Comparison of ENCODE assay signal across 1 cellular context in the genomic region with DNA sequence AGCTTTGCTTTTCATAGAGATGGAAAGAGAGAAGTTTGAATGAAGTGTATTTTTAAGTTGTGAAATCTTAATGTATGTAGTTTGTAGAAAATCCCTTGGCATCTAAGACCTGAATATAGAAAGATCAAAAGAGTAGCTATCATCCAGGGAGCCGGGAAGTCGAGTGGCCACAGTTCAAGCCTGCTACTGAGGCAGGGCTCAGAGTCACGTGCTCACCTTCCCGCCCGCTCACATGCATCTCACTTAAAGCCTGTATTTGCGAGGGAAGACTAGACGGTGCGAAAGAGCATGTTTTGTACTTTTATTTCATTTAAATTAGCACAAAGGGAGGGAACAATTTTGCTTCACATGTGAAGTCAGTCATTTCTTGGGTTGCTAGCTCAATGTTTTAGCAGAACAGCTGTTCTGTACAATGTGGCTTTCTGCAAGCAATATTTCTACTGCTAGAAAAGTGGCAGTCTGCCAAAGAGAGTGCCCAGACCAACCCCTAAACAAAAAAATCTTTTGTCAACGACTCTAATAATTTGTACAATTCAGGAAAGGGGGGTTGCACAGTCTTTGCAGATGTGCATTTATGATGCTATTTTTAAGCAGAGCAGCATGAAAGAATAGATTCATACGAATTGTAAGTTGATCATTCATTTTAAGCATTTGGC.
TF ChIP-seq lines count a peak whose summit lies in the region.

No MANE protein-coding gene starts in this region.

TF ChIP-seq in SK-N-SH, 30 proteins besides CTCF, POLR2A, EP300 and RAD21 (continued from another document):
- TF ChIP-seq, protein P1, sequence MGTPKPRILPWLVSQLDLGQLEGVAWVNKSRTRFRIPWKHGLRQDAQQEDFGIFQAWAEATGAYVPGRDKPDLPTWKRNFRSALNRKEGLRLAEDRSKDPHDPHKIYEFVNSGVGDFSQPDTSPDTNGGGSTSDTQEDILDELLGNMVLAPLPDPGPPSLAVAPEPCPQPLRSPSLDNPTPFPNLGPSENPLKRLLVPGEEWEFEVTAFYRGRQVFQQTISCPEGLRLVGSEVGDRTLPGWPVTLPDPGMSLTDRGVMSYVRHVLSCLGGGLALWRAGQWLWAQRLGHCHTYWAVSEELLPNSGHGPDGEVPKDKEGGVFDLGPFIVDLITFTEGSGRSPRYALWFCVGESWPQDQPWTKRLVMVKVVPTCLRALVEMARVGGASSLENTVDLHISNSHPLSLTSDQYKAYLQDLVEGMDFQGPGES (IDR thresholded peaks at IDR 0.05; ENCODE audit: low read depth, low read length), result no peak
- TF ChIP-seq RCOR1 (IDR thresholded peaks at IDR 0.05; ENCODE audit: low read length) (no peak), SMC3 (IDR thresholded peaks at IDR 0.05; ENCODE audit: low read depth, low read length) (no peak), FOXJ3 (CRISPR knock-in tag; IDR thresholded peaks at IDR 0.05) (no peak), FOSL2 (IDR thresholded peaks at IDR 0.05; ENCODE audit: borderline replicate concordance, low read depth) (no peak), MXI1 (IDR thresholded peaks at IDR 0.05; ENCODE audit: low read depth, low read length) (no peak), YY1 (IDR thresholded peaks at IDR 0.05; ENCODE audit: low read depth) (no peak), MEF2A (IDR thresholded peaks at IDR 0.05; ENCODE audit: borderline replicate concordance, low read depth) (no peak), GATA2 (CRISPR knock-in tag; IDR thresholded peaks at IDR 0.05) (no peak), TEAD4 (IDR thresholded peaks at IDR 0.05; ENCODE audit: borderline replicate concordance, insufficient read depth) (no peak), RFX5 (IDR thresholded peaks at IDR 0.05; ENCODE audit: low read length) (no peak), SIN3A (IDR thresholded peaks at IDR 0.05; ENCODE audit: borderline replicate concordance, low read depth, low read length) (no peak), JUND (IDR thresholded peaks at IDR 0.05) (no peak)
- TF ChIP-seq, protein P2, sequence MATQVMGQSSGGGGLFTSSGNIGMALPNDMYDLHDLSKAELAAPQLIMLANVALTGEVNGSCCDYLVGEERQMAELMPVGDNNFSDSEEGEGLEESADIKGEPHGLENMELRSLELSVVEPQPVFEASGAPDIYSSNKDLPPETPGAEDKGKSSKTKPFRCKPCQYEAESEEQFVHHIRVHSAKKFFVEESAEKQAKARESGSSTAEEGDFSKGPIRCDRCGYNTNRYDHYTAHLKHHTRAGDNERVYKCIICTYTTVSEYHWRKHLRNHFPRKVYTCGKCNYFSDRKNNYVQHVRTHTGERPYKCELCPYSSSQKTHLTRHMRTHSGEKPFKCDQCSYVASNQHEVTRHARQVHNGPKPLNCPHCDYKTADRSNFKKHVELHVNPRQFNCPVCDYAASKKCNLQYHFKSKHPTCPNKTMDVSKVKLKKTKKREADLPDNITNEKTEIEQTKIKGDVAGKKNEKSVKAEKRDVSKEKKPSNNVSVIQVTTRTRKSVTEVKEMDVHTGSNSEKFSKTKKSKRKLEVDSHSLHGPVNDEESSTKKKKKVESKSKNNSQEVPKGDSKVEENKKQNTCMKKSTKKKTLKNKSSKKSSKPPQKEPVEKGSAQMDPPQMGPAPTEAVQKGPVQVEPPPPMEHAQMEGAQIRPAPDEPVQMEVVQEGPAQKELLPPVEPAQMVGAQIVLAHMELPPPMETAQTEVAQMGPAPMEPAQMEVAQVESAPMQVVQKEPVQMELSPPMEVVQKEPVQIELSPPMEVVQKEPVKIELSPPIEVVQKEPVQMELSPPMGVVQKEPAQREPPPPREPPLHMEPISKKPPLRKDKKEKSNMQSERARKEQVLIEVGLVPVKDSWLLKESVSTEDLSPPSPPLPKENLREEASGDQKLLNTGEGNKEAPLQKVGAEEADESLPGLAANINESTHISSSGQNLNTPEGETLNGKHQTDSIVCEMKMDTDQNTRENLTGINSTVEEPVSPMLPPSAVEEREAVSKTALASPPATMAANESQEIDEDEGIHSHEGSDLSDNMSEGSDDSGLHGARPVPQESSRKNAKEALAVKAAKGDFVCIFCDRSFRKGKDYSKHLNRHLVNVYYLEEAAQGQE (IDR thresholded peaks at IDR 0.05; ENCODE audit: low read depth, low read length), result no peak
- TF ChIP-seq, protein P3, sequence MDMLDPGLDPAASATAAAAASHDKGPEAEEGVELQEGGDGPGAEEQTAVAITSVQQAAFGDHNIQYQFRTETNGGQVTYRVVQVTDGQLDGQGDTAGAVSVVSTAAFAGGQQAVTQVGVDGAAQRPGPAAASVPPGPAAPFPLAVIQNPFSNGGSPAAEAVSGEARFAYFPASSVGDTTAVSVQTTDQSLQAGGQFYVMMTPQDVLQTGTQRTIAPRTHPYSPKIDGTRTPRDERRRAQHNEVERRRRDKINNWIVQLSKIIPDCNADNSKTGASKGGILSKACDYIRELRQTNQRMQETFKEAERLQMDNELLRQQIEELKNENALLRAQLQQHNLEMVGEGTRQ (IDR thresholded peaks at IDR 0.05; ENCODE audit: borderline replicate concordance, low read depth, low read length), result no peak
- TF ChIP-seq, protein P4, sequence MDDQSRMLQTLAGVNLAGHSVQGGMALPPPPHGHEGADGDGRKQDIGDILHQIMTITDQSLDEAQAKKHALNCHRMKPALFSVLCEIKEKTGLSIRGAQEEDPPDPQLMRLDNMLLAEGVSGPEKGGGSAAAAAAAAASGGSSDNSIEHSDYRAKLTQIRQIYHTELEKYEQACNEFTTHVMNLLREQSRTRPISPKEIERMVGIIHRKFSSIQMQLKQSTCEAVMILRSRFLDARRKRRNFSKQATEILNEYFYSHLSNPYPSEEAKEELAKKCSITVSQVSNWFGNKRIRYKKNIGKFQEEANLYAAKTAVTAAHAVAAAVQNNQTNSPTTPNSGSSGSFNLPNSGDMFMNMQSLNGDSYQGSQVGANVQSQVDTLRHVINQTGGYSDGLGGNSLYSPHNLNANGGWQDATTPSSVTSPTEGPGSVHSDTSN (IDR thresholded peaks at IDR 0.05), result peak; percentile 36; the same call in 1 of the 2 replicates
- TF ChIP-seq, protein P5, sequence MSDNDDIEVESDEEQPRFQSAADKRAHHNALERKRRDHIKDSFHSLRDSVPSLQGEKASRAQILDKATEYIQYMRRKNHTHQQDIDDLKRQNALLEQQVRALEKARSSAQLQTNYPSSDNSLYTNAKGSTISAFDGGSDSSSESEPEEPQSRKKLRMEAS (IDR thresholded peaks at IDR 0.05; ENCODE audit: low read depth), result no peak
